In the genomic region with DNA sequence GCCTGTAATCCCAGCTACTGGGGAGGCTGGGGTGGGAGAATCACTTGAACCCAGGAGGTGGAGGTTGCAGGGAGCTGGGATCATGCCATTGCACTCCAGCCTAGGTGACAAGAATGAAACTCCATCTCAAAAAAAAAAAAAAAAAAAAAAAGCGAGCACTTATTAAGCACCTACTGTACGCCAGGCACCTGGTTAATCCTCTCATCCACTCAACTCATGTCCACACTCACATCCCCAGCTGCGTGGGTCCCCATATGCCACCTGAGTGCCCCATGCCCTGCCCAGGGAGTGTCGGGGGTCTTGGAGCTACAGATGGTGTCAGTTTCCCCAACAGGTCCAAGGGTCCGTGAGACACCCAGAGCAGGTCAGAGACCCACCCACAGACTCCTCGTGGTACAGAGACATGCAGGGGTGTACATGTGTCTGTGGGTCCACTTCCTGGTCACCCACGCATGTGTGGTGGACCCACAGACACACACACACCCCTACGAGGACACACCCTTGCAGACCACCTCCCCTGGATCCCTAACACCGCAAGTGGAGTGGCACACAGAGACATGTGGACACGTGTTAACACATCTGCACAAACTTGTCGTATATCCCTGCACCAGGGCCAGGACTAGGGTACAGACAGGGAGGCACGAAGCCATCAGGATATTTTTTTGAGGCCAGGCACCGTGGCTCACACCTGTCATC, we compare ENCODE assay signal across 18 cellular contexts. TPM values are rescaled to one million over a fixed set of nuclear protein-coding genes. Genes with fewer than 3 reads are reported as not detected.
DNase-seq lines count a peak whose midpoint lies in the region; ATAC-seq and TF ChIP-seq lines count a peak whose summit lies in the region.
"Had no signal": no experiment of that assay in that cellular context is flagged by ENCODE, and none has a peak within 500 bp of the region (broad histone marks: within the 10 kb centered on the region; RNA-seq: fewer than 3 reads in every experiment).

No MANE protein-coding gene starts in this region.

- CTCF ChIA-PET in HCT116 (lab: Charles Lee): no interaction called here

- no peaks in the 10 kb centered on the region for H3K79me1 ChIP-seq in mesenchymal stem cell (replicated peaks; ENCODE audit: low read length, poor library complexity, severe bottlenecking)

- H3K27me3 ChIP-seq in HCT116 (ENCODE audit: insufficient read depth, low read length): no peaks in the 10 kb centered on the region
- H3K27me3 ChIP-seq in RWPE2 (ENCODE audit: insufficient read depth, poor library complexity, severe bottlenecking): no peaks in the 10 kb centered on the region
- H3K27me3 ChIP-seq in mesenchymal stem cell (ENCODE audit: control insufficient read depth in 1 of 2, insufficient read depth in 1 of 2, low read length in 2 of 2): peaks cover 4 to 30% of the 10 kb centered on the region in 2 experiments
- no peaks in the 10 kb centered on the region for H3K27me3 ChIP-seq in osteoblast (ENCODE audit: insufficient read depth, low read length)
- H3K27me3 ChIP-seq: BLaER1 treated with 17β-estradiol and CSF1 and Interleukin-3, amounts not matched to agents 10 nM and 100 nM had no signal

- H3K9me2 ChIP-seq in HCT116 (ENCODE audit: insufficient read depth): no peaks in the 10 kb centered on the region

- H3K4me2 ChIP-seq in HCT116 (ENCODE audit: low read length) (no peak overlapping the region), mesenchymal stem cell (ENCODE audit: low read length, poor library complexity, severe bottlenecking) (no peak overlapping the region), osteoblast (ENCODE audit: insufficient read depth, low read length) (no peak overlapping the region)
- H3K4me2 ChIP-seq: BLaER1 treated with 17β-estradiol and CSF1 and Interleukin-3, amounts not matched to agents 10 nM and 100 nM had no signal

- no peaks in the 10 kb centered on the region for H4K20me1 ChIP-seq in HCT116 (ENCODE audit: insufficient read depth)
- no peaks in the 10 kb centered on the region for H4K20me1 ChIP-seq in osteoblast (ENCODE audit: insufficient read depth, low read length)

- H2AFZ ChIP-seq in HCT116 (ENCODE audit: low read depth, low read length, poor library complexity, severe bottlenecking) (no peak overlapping the region), mesenchymal stem cell (ENCODE audit: low read depth, low read length) (no peak overlapping the region), osteoblast (ENCODE audit: low read length) (no peak overlapping the region)
- H2AFZ ChIP-seq: GM23248 had no signal

- H3K79me2 ChIP-seq in HCT116 (ENCODE audit: insufficient read depth, low read length) (no peaks in the 10 kb centered on the region), osteoblast (ENCODE audit: insufficient read depth, low read length) (no peaks in the 10 kb centered on the region)

- no peak overlapping the region for H2AK5ac ChIP-seq in mesenchymal stem cell (ENCODE audit: low read length, severe bottlenecking)

- intact Hi-C loops in HCT116 (cut with micrococcal nuclease): no loop called here

- no peak overlapping the region for H3K14ac ChIP-seq in mesenchymal stem cell (ENCODE audit: low read length in 2 of 2)

- POLR2A ChIA-PET in HCT116 (lab: Charles Lee): interaction anchor here (1.3 to 1.5 kb wide), 2 partner anchors 13 to 14 kb away, joined by 4 to 5 read pairs; no protein-coding TSS in a partner anchor

- ATAC-seq in HCT116: no peak
- ATAC-seq in RWPE2 (ENCODE audit: low read depth): peak; percentile 8; the same call in 1 of the 3 replicates
- no peak for ATAC-seq in HG03342 (IDR thresholded peaks at IDR 0.05; ENCODE audit: unreplicated experiment)
- no peak for ATAC-seq in HG02642 (IDR thresholded peaks at IDR 0.05; ENCODE audit: poor library complexity, unreplicated experiment)

- no peak overlapping the region for H4K8ac ChIP-seq in mesenchymal stem cell (ENCODE audit: low read length)

- H3K36me3 ChIP-seq in HCT116 (ENCODE audit: control insufficient read depth in 1 of 2, insufficient read depth in 2 of 2, low read length in 2 of 2) (no peaks in the 10 kb centered on the region), RWPE2 (ENCODE audit: low read depth) (no peaks in the 10 kb centered on the region), mesenchymal stem cell (ENCODE audit: control insufficient read depth in 1 of 2, insufficient read depth in 2 of 2, low read depth in 1 of 2, low read length in 2 of 2) (no peaks in the 10 kb centered on the region), osteoblast (ENCODE audit: insufficient read depth, low read length) (no peaks in the 10 kb centered on the region)
- H3K36me3 ChIP-seq: HAP-1 had no signal

- no peak overlapping the region for H2BK5ac ChIP-seq in mesenchymal stem cell (ENCODE audit: low read depth, low read length, poor library complexity, severe bottlenecking)

- H3K4me1 ChIP-seq in HCT116 (ENCODE audit: control insufficient read depth in 1 of 2, insufficient read depth in 2 of 2, low read length in 2 of 2) (no peaks in the 10 kb centered on the region), RWPE2 (ENCODE audit: insufficient read depth, poor library complexity, severe bottlenecking) (no peaks in the 10 kb centered on the region), mesenchymal stem cell (ENCODE audit: control insufficient read depth, insufficient read depth, low read depth, low read length) (no peaks in the 10 kb centered on the region), osteoblast (ENCODE audit: insufficient read depth, low read length) (no peaks in the 10 kb centered on the region)
- H3K4me1 ChIP-seq: BLaER1 treated with 17β-estradiol and CSF1 and Interleukin-3, amounts not matched to agents 10 nM and 100 nM; Caco-2; HAP-1 had no signal

- 76% methylated on average over 12 of the region's 13 CpGs for WGBS in mesenchymal stem cell

- H2BK120ac ChIP-seq in mesenchymal stem cell (ENCODE audit: low read depth, low read length): no peak overlapping the region

- H3K4ac ChIP-seq in mesenchymal stem cell (ENCODE audit: low read depth in 1 of 2, low read length in 2 of 2): no peak overlapping the region

- TF ChIP-seq POLR2A in HCT116 (IDR thresholded peaks at IDR 0.05; ENCODE audit: borderline replicate concordance, extremely low read depth, insufficient read depth, insufficient read length): no peak

- no peak for TF ChIP-seq CTCF in HCT116 (IDR thresholded peaks at IDR 0.05 in 2 of 3, conservative IDR thresholded peaks at IDR 0.05 in 1 of 3; ENCODE audit: borderline replicate concordance in 1 of 3, insufficient read depth in 1 of 3, low read depth in 2 of 3, low read length in 2 of 3)
- TF ChIP-seq CTCF in RWPE2 (IDR thresholded peaks at IDR 0.05; ENCODE audit: poor library complexity, severe bottlenecking): no peak
- TF ChIP-seq CTCF in osteoblast (IDR thresholded peaks at IDR 0.05; ENCODE audit: extremely low read depth, low read depth, low read length): no peak

- RAD21 ChIA-PET in HCT116 (lab: Charles Lee; ENCODE audit: low non-redundant PET in 1 of 2, low total read pairs in 2 of 2, uncharacterized antibody in 2 of 2, unreplicated experiment in 2 of 2): interaction anchor here in 1 of 2 experiments (0.7 kb wide), 2 partner anchors 13 to 29 kb away, joined by 6 to 7 read pairs; no protein-coding TSS in a partner anchor

- H3K9me3 ChIP-seq in HCT116 (ENCODE audit: control insufficient read depth in 1 of 2, insufficient read depth in 1 of 2, low read depth in 1 of 2, low read length in 2 of 2) (no peaks in the 10 kb centered on the region), RWPE2 (ENCODE audit: severe bottlenecking) (no peaks in the 10 kb centered on the region), mesenchymal stem cell (ENCODE audit: control insufficient read depth, low read length) (peaks cover 4% of the 10 kb centered on the region), osteoblast (ENCODE audit: low read depth, low read length) (no peaks in the 10 kb centered on the region)
- H3K9me3 ChIP-seq: BLaER1 treated with 17β-estradiol and CSF1 and Interleukin-3, amounts not matched to agents 10 nM and 100 nM; Caco-2; HAP-1 had no signal

- H2BK12ac ChIP-seq in mesenchymal stem cell (ENCODE audit: low read length in 2 of 2): no peak overlapping the region

- no peak for TF ChIP-seq RAD21 in HCT116 (IDR thresholded peaks at IDR 0.05; ENCODE audit: low read depth)

- BruUV-seq in HCT116 (replicated peaks; lab: Mats Ljungman, UMichigan): TSS peak; percentile 14

- peak overlapping the region; percentile 27 for H4K91ac ChIP-seq in mesenchymal stem cell (ENCODE audit: low read length)

- no peak overlapping the region for H3K23ac ChIP-seq in mesenchymal stem cell (ENCODE audit: low read length in 2 of 2)

- DNase-seq in HCT116 (ENCODE audit: low read depth, low spot score) (no peak), RWPE2 (ENCODE audit: low spot score) (no peak), mesenchymal stem cell (no peak), osteoblast (ENCODE audit: insufficient read length, low spot score, missing footprints) (peak; percentile 36), C1 segment of cervical spinal cord (lab: John Stamatoyannopoulos, UW) (no peak)
- DNase-seq: Caco-2; CD4-positive, CD25-positive, alpha-beta regulatory T cell; CD8-positive, alpha-beta memory T cell; GM23248; HFFc6 had no signal

- H2BK15ac ChIP-seq in mesenchymal stem cell (ENCODE audit: low read depth, poor library complexity, severe bottlenecking): no peak overlapping the region

- H3K4me3 ChIP-seq in HCT116 (replicated peaks in 1 of 2; ENCODE audit: low read depth in 1 of 2, low read length in 2 of 2) (no peak overlapping the region), RWPE2 (ENCODE audit: severe bottlenecking) (no peak overlapping the region), mesenchymal stem cell (ENCODE audit: insufficient read depth in 1 of 2, low read depth in 1 of 2, low read length in 2 of 2) (no peak overlapping the region), osteoblast (ENCODE audit: insufficient read depth, low read length) (no peak overlapping the region)
- H3K4me3 ChIP-seq: BLaER1 treated with 17β-estradiol and CSF1 and Interleukin-3, amounts not matched to agents 10 nM and 100 nM; GM23248; HAP-1 had no signal

- H3K9ac ChIP-seq in HCT116 (ENCODE audit: low read length): no peak overlapping the region
- H3K9ac ChIP-seq in mesenchymal stem cell (ENCODE audit: low read length): no peak overlapping the region
- H3K9ac ChIP-seq: BLaER1 treated with 17β-estradiol and CSF1 and Interleukin-3, amounts not matched to agents 10 nM and 100 nM; GM23248 had no signal

- no peak overlapping the region for H3K18ac ChIP-seq in mesenchymal stem cell (ENCODE audit: low read depth in 1 of 2, low read length in 2 of 2)

- no peak overlapping the region for H3K27ac ChIP-seq in HCT116 (ENCODE audit: low read depth, low read length)
- no peak overlapping the region for H3K27ac ChIP-seq in RWPE2 (ENCODE audit: poor library complexity, severe bottlenecking)
- H3K27ac ChIP-seq in mesenchymal stem cell (ENCODE audit: low read length, poor library complexity, severe bottlenecking): no peak overlapping the region
- H3K27ac ChIP-seq in osteoblast (ENCODE audit: low read depth, low read length): no peak overlapping the region
- H3K27ac ChIP-seq: BLaER1 treated with 17β-estradiol and CSF1 and Interleukin-3, amounts not matched to agents 10 nM and 100 nM; GM23248 had no signal

RNA-seq across cellular contexts. Expression of a gene that starts 3.5 kb away (rescaled TPM):
- total RNA-seq in HCT116 (2021; ENCODE audit: unreplicated experiment) (0.96 TPM), osteoblast (not detected in 2 replicates)
- polyA plus RNA-seq in HCT116 (2012): 0.98 and 1.7 TPM in 2 replicates
- 0.15 TPM for polyA plus RNA-seq in mesenchymal stem cell (2013, experiment 1 of 2)
- polyA plus RNA-seq in mesenchymal stem cell (2013, experiment 2 of 2): 0.33 TPM
- total RNA-seq: A172, Caco-2, GM23248, H4, HFFc6, HT-29 had no signal
- polyA plus RNA-seq: GM23248 had no signal

RNA-seq across cellular contexts. Expression of a gene that starts 22.9 kb away (rescaled TPM):
- total RNA-seq in HCT116 (2021; ENCODE audit: unreplicated experiment) (22.2 TPM), osteoblast (not detected in 2 replicates)
- polyA plus RNA-seq in HCT116 (2012): 30.3 and 34.5 TPM in 2 replicates
- polyA plus RNA-seq in mesenchymal stem cell (2013, experiment 1 of 2): not detected
- not detected for polyA plus RNA-seq in mesenchymal stem cell (2013, experiment 2 of 2)
- total RNA-seq: A172; B cell; CD8-positive, alpha-beta memory T cell; GM23248; H4; HFFc6 had no signal
- polyA plus RNA-seq: CD8-positive, alpha-beta memory T cell; GM23248 had no signal

RNA-seq across cellular contexts. Expression of a gene that starts 30.0 kb away (rescaled TPM):
- total RNA-seq in HCT116 (2021; ENCODE audit: unreplicated experiment): 5.7 TPM
- 3.7 and 3.8 TPM in 2 replicates for polyA plus RNA-seq in HCT116 (2012)
- polyA plus RNA-seq in mesenchymal stem cell (2013, experiment 1 of 2): 3.5 TPM
- polyA plus RNA-seq in mesenchymal stem cell (2013, experiment 2 of 2): 3.3 TPM
- 1.8 and 2.4 TPM in 2 replicates for total RNA-seq in osteoblast
- total RNA-seq: Caco-2 had no signal

RNA-seq across cellular contexts. Expression of a gene that starts 41.9 kb away (rescaled TPM):
- total RNA-seq in HCT116 (2021; ENCODE audit: unreplicated experiment) (3,525 TPM), osteoblast (786 and 869 TPM in 2 replicates)
- 5,441 and 5,557 TPM in 2 replicates for polyA plus RNA-seq in HCT116 (2012)
- 2,056 TPM for polyA plus RNA-seq in mesenchymal stem cell (2013, experiment 1 of 2)
- polyA plus RNA-seq in mesenchymal stem cell (2013, experiment 2 of 2): 2,116 TPM

RNA-seq across cellular contexts. Expression of a gene that starts 53.9 kb away (rescaled TPM):
- total RNA-seq in HCT116 (2021; ENCODE audit: unreplicated experiment) (0.59 TPM), osteoblast (under 0.01 TPM in 2 replicates)
- 0.32 and 0.34 TPM in 2 replicates for polyA plus RNA-seq in HCT116 (2012)
- polyA plus RNA-seq in mesenchymal stem cell (2013, experiment 1 of 2): not detected
- not detected for polyA plus RNA-seq in mesenchymal stem cell (2013, experiment 2 of 2)
- total RNA-seq: A172, GM23248, H4, HFFc6, HT-29 had no signal
- polyA plus RNA-seq: GM23248 had no signal

Comparison
In these comparisons a context has a peak if more than half of its experiments do, and no peak if none do; other contexts are left out.
1. RNA of a gene that starts 22.9 kb away (total RNA-seq): 22.2 TPM in HCT116 (single experiment); not detected in osteoblast; every median in the first group is over 10 times any median in the second.